ENCODE assay signal across 27 cellular contexts in the genomic region with DNA sequence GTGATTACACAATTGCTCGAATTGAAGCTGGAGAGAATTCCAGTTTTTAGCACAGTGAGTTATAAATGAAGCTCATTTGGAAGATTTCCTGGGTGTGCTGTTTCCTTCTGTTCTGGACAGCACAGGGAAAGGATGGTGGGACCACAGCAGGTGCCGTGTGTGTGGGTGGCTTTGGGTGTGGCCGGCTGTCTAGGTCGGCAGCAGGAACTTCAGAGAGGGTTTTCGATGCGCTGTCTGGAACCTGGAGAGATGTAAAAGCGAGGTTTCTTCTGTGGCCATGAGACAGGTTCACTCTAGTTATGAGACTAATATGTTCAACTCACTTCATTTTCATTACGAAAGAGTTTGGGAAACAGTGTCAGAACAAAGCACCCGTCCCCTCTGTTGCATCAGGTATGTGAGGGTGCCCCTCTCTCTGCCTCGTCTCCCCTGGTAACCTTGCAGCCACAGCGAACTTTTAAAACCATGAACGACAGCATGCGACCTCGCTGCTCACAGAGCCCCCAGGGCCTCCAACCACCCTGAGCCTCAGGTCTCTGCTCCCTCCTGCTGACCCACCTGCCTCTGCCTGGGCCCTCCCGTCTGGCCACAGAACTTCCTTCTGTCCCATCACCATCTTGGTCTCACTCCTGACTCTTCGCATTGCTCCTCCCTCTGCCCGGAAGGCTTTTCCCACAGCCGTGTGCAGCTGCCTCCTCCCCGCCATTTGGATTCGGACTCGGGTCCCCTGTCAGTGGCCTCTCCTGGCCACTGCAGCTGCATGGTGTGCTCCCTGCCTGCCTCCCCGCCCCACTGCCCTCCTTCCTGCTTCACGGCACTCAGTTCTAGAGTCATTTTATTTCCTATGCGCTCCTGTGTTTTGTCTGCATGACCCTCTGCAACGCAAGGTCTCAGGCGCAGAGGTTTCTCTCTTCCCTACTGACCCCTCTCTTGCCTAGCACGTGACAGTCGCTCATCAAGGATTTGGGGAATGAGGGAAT.
DNase-seq lines count a peak whose midpoint lies in the region; ATAC-seq and TF ChIP-seq lines count a peak whose summit lies in the region.
"Had no signal": no experiment of that assay in that cellular context is flagged by ENCODE, and none has a peak within 500 bp of the region (broad histone marks: within the 10 kb centered on the region; RNA-seq: fewer than 3 reads in every experiment).

No MANE protein-coding gene starts in this region.

- H3K27ac Mint-ChIP-seq in osteocyte (ENCODE audit: unreplicated experiment) = no peak overlapping the region
- H3K27ac Mint-ChIP-seq: GM23338; neural progenitor cell; progenitor cell of endocrine pancreas; stimulated activated effector memory CD8-positive, alpha-beta T cell treated with anti-CD3 and anti-CD28 coated beads, Interleukin-12 subunit alpha, Interleukin-12 subunit beta, amount 100 ng/mL, for 72 hours had no signal

- peaks cover 3% of the 10 kb centered on the region for H3K27me3 Mint-ChIP-seq in osteocyte (ENCODE audit: unreplicated experiment)

- no peaks in the 10 kb centered on the region; a peak in 1 of 22 replicates for H4K20me1 ChIP-seq in BLaER1 treated with 17β-estradiol and CSF1 and Interleukin-3, amounts not matched to agents 10 nM and 100 nM

- H3K4me3 ChIP-seq in BLaER1 treated with 17β-estradiol and CSF1 and Interleukin-3, amounts not matched to agents 10 nM and 100 nM = no peak overlapping the region
- no peak overlapping the region for H3K4me3 ChIP-seq in colonic mucosa
- H3K4me3 ChIP-seq: breast epithelium, GM23338, neural progenitor cell, PC-9 had no signal

- H3K9ac ChIP-seq in BLaER1 treated with 17β-estradiol and CSF1 and Interleukin-3, amounts not matched to agents 10 nM and 100 nM = peak overlapping the region in 1 of 11 experiments; percentile 8; a peak in 1 of 22 replicates
- H3K9ac ChIP-seq in colonic mucosa (ENCODE audit: low read depth in 2 of 2, low read length in 2 of 2) = no peak overlapping the region
- H3K9ac ChIP-seq: neural progenitor cell had no signal

- peaks cover 0 to 2% (median 0%) of the 10 kb centered on the region in 11 experiments; a peak in 1 of 22 replicates for H3K9me3 ChIP-seq in BLaER1 treated with 17β-estradiol and CSF1 and Interleukin-3, amounts not matched to agents 10 nM and 100 nM (replicated peaks in 1 of 11)
- H3K9me3 ChIP-seq in colonic mucosa = no peaks in the 10 kb centered on the region
- H3K9me3 ChIP-seq: breast epithelium had no signal

- H3K36me3 Mint-ChIP-seq in osteocyte (ENCODE audit: unreplicated experiment) = no peaks in the 10 kb centered on the region
- H3K36me3 Mint-ChIP-seq: CD8-positive, alpha-beta memory T cell; neural progenitor cell; stimulated activated effector memory CD8-positive, alpha-beta T cell treated with anti-CD3 and anti-CD28 coated beads, Interleukin-12 subunit alpha, Interleukin-12 subunit beta, amount 100 ng/mL, for 72 hours had no signal

- no peaks in the 10 kb centered on the region for H3K36me3 ChIP-seq in BLaER1 treated with 17β-estradiol and CSF1 and Interleukin-3, amounts not matched to agents 10 nM and 100 nM
- H3K36me3 ChIP-seq in colonic mucosa = no peaks in the 10 kb centered on the region
- H3K36me3 ChIP-seq: breast epithelium, neural progenitor cell, WERI-Rb-1 had no signal

- ATAC-seq in GM21367 (IDR thresholded peaks at IDR 0.05; ENCODE audit: unreplicated experiment) = no peak
- ATAC-seq: GM23338; stimulated activated effector memory CD8-positive, alpha-beta T cell treated with anti-CD3 and anti-CD28 coated beads, Interleukin-12 subunit alpha, Interleukin-12 subunit beta, amount 100 ng/mL, for 72 hours had no signal

- no peak overlapping the region for H3K4me3 Mint-ChIP-seq in osteocyte (ENCODE audit: unreplicated experiment)
- H3K4me3 Mint-ChIP-seq: CD8-positive, alpha-beta memory T cell; GM23338; neural progenitor cell; stimulated activated effector memory CD8-positive, alpha-beta T cell treated with anti-CD3 and anti-CD28 coated beads, Interleukin-12 subunit alpha, Interleukin-12 subunit beta, amount 100 ng/mL, for 72 hours had no signal

- H3K9me3 Mint-ChIP-seq in osteocyte (ENCODE audit: unreplicated experiment) = no peaks in the 10 kb centered on the region
- H3K9me3 Mint-ChIP-seq: CD8-positive, alpha-beta memory T cell; GM23338; neural progenitor cell; stimulated activated effector memory CD8-positive, alpha-beta T cell treated with anti-CD3 and anti-CD28 coated beads, Interleukin-12 subunit alpha, Interleukin-12 subunit beta, amount 100 ng/mL, for 72 hours had no signal

- DNase-seq in Ammon's horn (ENCODE audit: low spot score) (peak; percentile 31), colonic mucosa (peak; percentile 4), osteocyte (ENCODE audit: extremely low spot score, unreplicated experiment) (peak; percentile 60), COR-L47 (lab: John Stamatoyannopoulos, UW) (no peak), COLO668 (lab: John Stamatoyannopoulos, UW; ENCODE audit: unreplicated experiment) (no peak)
- DNase-seq: activated CD4-positive, alpha-beta T cell treated with anti-CD3 and anti-CD28 coated beads, Interleukin-2, amount 50 U/mL, for 1 hour; activated naive CD4-positive, alpha-beta T cell treated with Interleukin-2 at 50 U/mL for 16 hours; activated T-cell treated with anti-CD3 and anti-CD28 coated beads, Interleukin-2, amount 50 U/mL, for 1 hour; CD8-positive, alpha-beta memory T cell; cortex of kidney; DMS79; KBM-7; MM.1S; NCI-H1436 treated with DMSO at 0.1 percent for 48 hours; NCI-H2107; NCI-H510A; PC-9; SHP77; T-helper 9 cell; WERI-Rb-1 had no signal

- TF ChIP-seq CTCF in colonic mucosa (IDR thresholded peaks at IDR 0.05) (no peak), osteocyte (IDR thresholded peaks at IDR 0.05) (no peak)

- intact Hi-C loops in colonic mucosa (cut with DNase I) = no loop called here

- H3K27ac ChIP-seq in BLaER1 treated with 17β-estradiol and CSF1 and Interleukin-3, amounts not matched to agents 10 nM and 100 nM = no peak overlapping the region; a peak in 1 of 22 replicates
- H3K27ac ChIP-seq in colonic mucosa = no peak overlapping the region
- H3K27ac ChIP-seq: breast epithelium, neural progenitor cell, PC-9, WERI-Rb-1 had no signal

- H3K4me2 ChIP-seq in BLaER1 treated with 17β-estradiol and CSF1 and Interleukin-3, amounts not matched to agents 10 nM and 100 nM = peak overlapping the region in 8 of 11 experiments; percentile 3 to 35 (median 22); a peak in 9 of 22 replicates
- H3K4me2 ChIP-seq: GM23338, neural progenitor cell, PC-9 had no signal

- no peaks in the 10 kb centered on the region for H3K4me1 Mint-ChIP-seq in osteocyte (ENCODE audit: unreplicated experiment)
- H3K4me1 Mint-ChIP-seq: CD8-positive, alpha-beta memory T cell; stimulated activated effector memory CD8-positive, alpha-beta T cell treated with anti-CD3 and anti-CD28 coated beads, Interleukin-12 subunit alpha, Interleukin-12 subunit beta, amount 100 ng/mL, for 72 hours had no signal

- no peaks in the 10 kb centered on the region for H3K27me3 ChIP-seq in BLaER1 treated with 17β-estradiol and CSF1 and Interleukin-3, amounts not matched to agents 10 nM and 100 nM
- H3K27me3 ChIP-seq in colonic mucosa = no peaks in the 10 kb centered on the region
- H3K27me3 ChIP-seq: breast epithelium, neural progenitor cell had no signal

- H3K4me1 ChIP-seq in BLaER1 treated with 17β-estradiol and CSF1 and Interleukin-3, amounts not matched to agents 10 nM and 100 nM = peaks cover 23 to 43% (median 38%) of the 10 kb centered on the region in 10 experiments
- no peaks in the 10 kb centered on the region for H3K4me1 ChIP-seq in colonic mucosa
- H3K4me1 ChIP-seq: breast epithelium, neural progenitor cell had no signal

Comparison
In these comparisons a context has a peak if more than half of its experiments do, and no peak if none do; other contexts are left out.
1. DNase-seq: peak in Ammon's horn (single experiment), colonic mucosa (single experiment) and osteocyte (single experiment); none in COR-L47 (single experiment) and COLO668 (single experiment).